In genomic region chr17:29292992-29293889, GRCh38 we compare ENCODE assay signal across 8 cellular contexts. TPM values are rescaled to one million over a fixed set of nuclear protein-coding genes. Genes with fewer than 3 reads are reported as not detected.
DNase-seq lines count a peak whose midpoint lies in the region; ATAC-seq lines count a peak whose summit lies in the region.

No MANE protein-coding gene starts in this region.

- H3K4me1 ChIP-seq in effector memory CD4-positive, alpha-beta T cell (ENCODE audit: control insufficient read depth, insufficient read depth, low read length, poor library complexity, severe bottlenecking) = peaks cover 21% of the 10 kb centered on the region

- CTCF ChIA-PET in activated CD8-positive, alpha-beta T cell treated with anti-CD3 and anti-CD28 coated beads, Interleukin-2, amount 10 ng/mL, durations not matched to agents 7 days and 5 days (lab: Charles Lee) = interaction anchor here (0.6 to 3.5 kb wide), 18 partner anchors 9 to 340 kb away, joined by 3 to 40 read pairs (median 4); partner anchors contain the start of gene MYO18A

- ATAC-seq in HG02571 (IDR thresholded peaks at IDR 0.05; ENCODE audit: unreplicated experiment) (peak; percentile 19), memory B cell (ENCODE audit: low read depth) (peak; percentile 16), GM18520 (IDR thresholded peaks at IDR 0.05; ENCODE audit: unreplicated experiment) (no peak)
- ATAC-seq in activated CD8-positive, alpha-beta T cell treated with anti-CD3 and anti-CD28 coated beads, Interleukin-2, amount 10 ng/mL, durations not matched to agents 7 days and 5 days = peak; percentile 37

- H3K27me3 Mint-ChIP-seq in activated CD8-positive, alpha-beta T cell treated with anti-CD3 and anti-CD28 coated beads, Interleukin-2, amount 10 ng/mL, durations not matched to agents 7 days and 5 days (ENCODE audit: low read depth) = no peaks in the 10 kb centered on the region
- H3K27me3 Mint-ChIP-seq in memory B cell = no peaks in the 10 kb centered on the region

- peaks cover 38% of the 10 kb centered on the region for H3K36me3 Mint-ChIP-seq in activated CD8-positive, alpha-beta T cell treated with anti-CD3 and anti-CD28 coated beads, Interleukin-2, amount 10 ng/mL, durations not matched to agents 7 days and 5 days (ENCODE audit: low read depth)
- H3K36me3 Mint-ChIP-seq in memory B cell = no peaks in the 10 kb centered on the region

- peak overlapping the region; percentile 94 for H3K4me3 ChIP-seq in effector memory CD4-positive, alpha-beta T cell (ENCODE audit: insufficient read depth, low read depth, low read length, poor library complexity, severe bottlenecking)

- H3K4me1 Mint-ChIP-seq in activated CD8-positive, alpha-beta T cell treated with anti-CD3 and anti-CD28 coated beads, Interleukin-2, amount 10 ng/mL, durations not matched to agents 7 days and 5 days (ENCODE audit: low read depth) = peaks cover 37% of the 10 kb centered on the region
- peaks cover 20% of the 10 kb centered on the region for H3K4me1 Mint-ChIP-seq in memory B cell

- H3K4me3 Mint-ChIP-seq in activated CD8-positive, alpha-beta T cell treated with anti-CD3 and anti-CD28 coated beads, Interleukin-2, amount 10 ng/mL, durations not matched to agents 7 days and 5 days = peak overlapping the region; percentile 97
- peak overlapping the region; percentile 98 for H3K4me3 Mint-ChIP-seq in memory B cell

- peak overlapping the region; percentile 90 for H3K27ac ChIP-seq in effector memory CD4-positive, alpha-beta T cell (ENCODE audit: insufficient read depth, low read length, poor library complexity, severe bottlenecking)

- H3K27ac Mint-ChIP-seq in activated CD8-positive, alpha-beta T cell treated with anti-CD3 and anti-CD28 coated beads, Interleukin-2, amount 10 ng/mL, durations not matched to agents 7 days and 5 days = peak overlapping the region; percentile 98
- H3K27ac Mint-ChIP-seq in memory B cell = peak overlapping the region; percentile 97

- H3K9me3 Mint-ChIP-seq in activated CD8-positive, alpha-beta T cell treated with anti-CD3 and anti-CD28 coated beads, Interleukin-2, amount 10 ng/mL, durations not matched to agents 7 days and 5 days (ENCODE audit: insufficient read depth) = no peaks in the 10 kb centered on the region
- no peaks in the 10 kb centered on the region for H3K9me3 Mint-ChIP-seq in memory B cell

- H3K9me3 ChIP-seq in effector memory CD4-positive, alpha-beta T cell (ENCODE audit: control insufficient read depth, low read length) = no peaks in the 10 kb centered on the region

- POLR2A ChIA-PET in activated CD8-positive, alpha-beta T cell treated with anti-CD3 and anti-CD28 coated beads, Interleukin-2, amount 10 ng/mL, durations not matched to agents 7 days and 5 days (lab: Charles Lee) = interaction anchor here (0.5 to 2.0 kb wide), 23 partner anchors 8 to 566 kb away, joined by 3 to 11 read pairs (median 3); no protein-coding TSS in a partner anchor

- DNase-seq in DMS53 treated with DMSO at 0.1 percent for 48 hours (lab: John Stamatoyannopoulos, UW; ENCODE audit: unreplicated experiment) (peak; percentile 40), NCI-H510A treated with DMSO at 0.1 percent for 48 hours (lab: John Stamatoyannopoulos, UW) (peak; percentile 66), memory B cell (ENCODE audit: low spot score in 2 of 2) (peak; percentile 28 to 52)
- peak; percentile 73 for DNase-seq in activated CD8-positive, alpha-beta T cell treated with anti-CD3 and anti-CD28 coated beads, Interleukin-2, amount 10 ng/mL, durations not matched to agents 7 days and 5 days
- DNase-seq in effector memory CD4-positive, alpha-beta T cell = peak; percentile 41 to 49 (median 41)
- DNase-seq in stimulated activated CD8-positive, alpha-beta memory T cell treated with anti-CD3 and anti-CD28 coated beads, Interleukin-12 subunit alpha, Interleukin-12 subunit beta, amount 100 ng/mL, for 24 hours (ENCODE audit: extremely low read depth) = peak; percentile 31

- peaks cover 7% of the 10 kb centered on the region for H3K36me3 ChIP-seq in effector memory CD4-positive, alpha-beta T cell (ENCODE audit: control insufficient read depth, insufficient read depth, low read length)

- H3K27me3 ChIP-seq in effector memory CD4-positive, alpha-beta T cell (replicated peaks; ENCODE audit: control insufficient read depth, insufficient read depth, low read length, poor library complexity, severe bottlenecking) = no peaks in the 10 kb centered on the region

RNA-seq across cellular contexts. Expression of gene NUFIP2, which starts 0.7 kb away (rescaled TPM):
- total RNA-seq in activated CD8-positive, alpha-beta T cell treated with anti-CD3 and anti-CD28 coated beads, Interleukin-2, amount 10 ng/mL, durations not matched to agents 7 days and 5 days = 10 to 100 TPM; 60.3 to 64.5 TPM

RNA-seq across cellular contexts. Expression of gene CRYBA1, which starts 46.6 kb away (rescaled TPM):
- total RNA-seq in activated CD8-positive, alpha-beta T cell treated with anti-CD3 and anti-CD28 coated beads, Interleukin-2, amount 10 ng/mL, durations not matched to agents 7 days and 5 days = not detected
